In the genomic region with DNA sequence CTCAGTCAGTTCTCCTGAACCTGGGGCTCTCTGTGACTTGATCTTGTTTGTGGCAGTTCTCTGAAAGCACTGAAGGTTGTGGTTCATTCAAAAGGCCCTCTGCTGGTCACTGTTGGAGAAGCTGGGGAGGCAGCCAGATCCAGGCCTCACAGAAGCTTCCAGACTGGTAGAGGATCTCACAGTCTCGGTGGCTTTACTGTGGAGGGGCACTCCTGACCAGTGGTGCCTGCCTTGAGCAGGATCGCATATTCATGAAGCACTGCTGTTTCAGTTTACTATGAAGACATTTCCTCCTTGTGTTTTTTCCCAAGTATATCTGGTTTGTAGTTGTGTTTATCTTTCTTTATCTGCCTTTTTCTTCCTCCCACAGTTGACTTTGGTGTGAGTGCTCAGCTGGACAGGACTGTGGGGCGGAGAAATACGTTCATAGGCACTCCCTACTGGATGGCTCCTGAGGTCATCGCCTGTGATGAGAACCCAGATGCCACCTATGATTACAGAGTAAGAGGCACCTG, we compare ENCODE assay signal across 8 cellular contexts.
DNase-seq lines count a peak whose midpoint lies in the region; ATAC-seq lines count a peak whose summit lies in the region.

No MANE protein-coding gene starts in this region.

- ATAC-seq in HG02884 (IDR thresholded peaks at IDR 0.05; ENCODE audit: unreplicated experiment) = peak; percentile 68

- peak; percentile 6 for DNase-seq in NK-92 treated with Interleukin-12 subunit alpha and Interleukin-12 subunit beta, amount 100 ng/mL, for 24 hours (lab: John Stamatoyannopoulos, UW)
- no peak for DNase-seq in NK-92 (lab: John Stamatoyannopoulos, UW; ENCODE audit: unreplicated experiment)
- DNase-seq in NCI-H2227 (lab: John Stamatoyannopoulos, UW; ENCODE audit: unreplicated experiment) = peak; percentile 70
- DNase-seq in activated CD4-positive, alpha-beta T cell treated with anti-CD3 and anti-CD28 coated beads, Interleukin-2, amount 50 U/mL, for 1 hour = peak; percentile 56
- peak; percentile 80 for DNase-seq in dedifferentiated amniotic fluid mesenchymal stem cell (ENCODE audit: extremely low spot score)
- DNase-seq in medulla oblongata (ENCODE audit: extremely low spot score) = peak; percentile 96
- DNase-seq in stimulated activated CD8-positive, alpha-beta memory T cell treated with anti-CD3 and anti-CD28 coated beads, Interleukin-12 subunit alpha, Interleukin-12 subunit beta, amount 100 ng/mL, for 24 hours (ENCODE audit: extremely low read depth) = peak; percentile 14
